Comparison of ENCODE assay signal across 8 cellular contexts in genomic region chr1:100400332-100400933, GRCh38. TPM values are rescaled to one million over a fixed set of nuclear protein-coding genes. Genes with fewer than 3 reads are reported as not detected.
DNase-seq lines count a peak whose midpoint lies in the region; ATAC-seq lines count a peak whose summit lies in the region.

No MANE protein-coding gene starts in this region.

- DNase-seq in KG1 (lab: John Stamatoyannopoulos, UW) = peak; percentile 75
- DNase-seq in activated CD4-positive, alpha-beta T cell treated with anti-CD3 and anti-CD28 coated beads, Interleukin-2, amount 50 U/mL, for 1 hour = peak; percentile 59
- DNase-seq in cardiac septum (ENCODE audit: low spot score) = peak; percentile 87
- DNase-seq in stimulated activated CD4-positive, alpha-beta T cell treated with anti-CD3 and anti-CD28 coated beads, Interleukin-1b, Interleukin-23, amount 100 ng/mL, for 4 hours (ENCODE audit: low read depth in 2 of 2) = peak; percentile 14 to 39
- no peak for DNase-seq in ecto neural progenitor cell (ENCODE audit: low spot score)
- DNase-seq in AG08395 (ENCODE audit: low spot score) = no peak
- DNase-seq in DMS79 treated with DMSO at 0.1 percent for 48 hours (lab: John Stamatoyannopoulos, UW) = no peak

- peak; percentile 77 for ATAC-seq in GM19395 (IDR thresholded peaks at IDR 0.05; ENCODE audit: unreplicated experiment)

- intact Hi-C loops in cardiac septum (cut with DNase I) = loop anchor here (2.0 kb wide), 1 partner anchor 48 kb away; the partner anchor contains the start of gene CDC14A

RNA-seq across cellular contexts. Expression of gene CDC14A, which starts 48.1 kb away (rescaled TPM):
- total RNA-seq in cardiac septum = 4.9 TPM

Comparison
In these comparisons a context has a peak if more than half of its experiments do, and no peak if none do; other contexts are left out.
1. DNase-seq: peak in KG1 (single experiment), activated CD4-positive, alpha-beta T cell treated with anti-CD3 and anti-CD28 coated beads, Interleukin-2, amount 50 U/mL, for 1 hour (single experiment), cardiac septum (single experiment) and stimulated activated CD4-positive, alpha-beta T cell treated with anti-CD3 and anti-CD28 coated beads, Interleukin-1b, Interleukin-23, amount 100 ng/mL, for 4 hours (2 of 2); none in ecto neural progenitor cell (single experiment), AG08395 (single experiment) and DMS79 treated with DMSO at 0.1 percent for 48 hours (single experiment).